ENCODE assay signal across 1 cellular context in genomic region chr7:138151731-138152577, GRCh38.
TF ChIP-seq lines count a peak whose summit lies in the region.

No MANE protein-coding gene starts in this region.

TF ChIP-seq in HepG2, 621 proteins besides CTCF, POLR2A, EP300 and RAD21 (continued from another document and continues in another):
- peak; percentile 29; the same call in 1 of the 2 replicates for TF ChIP-seq TFE3 (CRISPR knock-in tag; IDR thresholded peaks at IDR 0.05)
- 0 out of 2 replicates have a peak, but pooled peaks have one; percentile 41 for TF ChIP-seq KAT8 (CRISPR knock-in tag; IDR thresholded peaks at IDR 0.05)
- TF ChIP-seq ZUFSP (CRISPR knock-in tag; IDR thresholded peaks at IDR 0.05; ENCODE audit: borderline replicate concordance): no peak
- no peak for TF ChIP-seq ZNF383 (CRISPR knock-in tag; IDR thresholded peaks at IDR 0.05; ENCODE audit: borderline replicate concordance)
- no peak for TF ChIP-seq KDM4B (CRISPR knock-in tag; IDR thresholded peaks at IDR 0.05)
- TF ChIP-seq ZNF891 (CRISPR knock-in tag; IDR thresholded peaks at IDR 0.05): no peak
- TF ChIP-seq FOXJ3 (CRISPR knock-in tag; IDR thresholded peaks at IDR 0.05; ENCODE audit: borderline replicate concordance): peak; percentile 58; the same call in 1 of the 2 replicates
- TF ChIP-seq ZNF704 (CRISPR knock-in tag; IDR thresholded peaks at IDR 0.05; ENCODE audit: borderline replicate concordance): no peak
- TF ChIP-seq NR2F6 (IDR thresholded peaks at IDR 0.05): peak; percentile 96
- peak; percentile 94 for TF ChIP-seq NR2F6 (CRISPR knock-in tag; IDR thresholded peaks at IDR 0.05)
- no peak for TF ChIP-seq ZNF138 (CRISPR knock-in tag; IDR thresholded peaks at IDR 0.05; ENCODE audit: low read depth)
- peak; percentile 80 for TF ChIP-seq MIXL1 (CRISPR knock-in tag; IDR thresholded peaks at IDR 0.05)
- TF ChIP-seq HOXA3 (CRISPR knock-in tag; IDR thresholded peaks at IDR 0.05): peak; percentile 58; the same call in 1 of the 2 replicates
- no peak for TF ChIP-seq GTF3A (CRISPR knock-in tag; conservative IDR thresholded peaks at IDR 0.05)
- TF ChIP-seq RXRB (CRISPR knock-in tag; IDR thresholded peaks at IDR 0.05; ENCODE audit: borderline replicate concordance): peak; percentile 77
- peak; percentile 77 for TF ChIP-seq GATAD2A (CRISPR knock-in tag; IDR thresholded peaks at IDR 0.05)
- TF ChIP-seq JUN (CRISPR knock-in tag; IDR thresholded peaks at IDR 0.05): 0 out of 2 replicates have a peak, but pooled peaks have one; percentile 25
- TF ChIP-seq ARID5B (CRISPR knock-in tag; IDR thresholded peaks at IDR 0.05): peak; percentile 89
- 0 out of 2 replicates have a peak, but pooled peaks have one; percentile 79 for TF ChIP-seq ZNF569 (CRISPR knock-in tag; IDR thresholded peaks at IDR 0.05; ENCODE audit: borderline replicate concordance)
- no peak for TF ChIP-seq ZNF574 (CRISPR knock-in tag; IDR thresholded peaks at IDR 0.05)
- TF ChIP-seq ZBTB40 (IDR thresholded peaks at IDR 0.05): no peak
- no peak; the same call in 1 of the 2 replicates for TF ChIP-seq ZBTB40 (CRISPR knock-in tag; IDR thresholded peaks at IDR 0.05)
- 0 out of 2 replicates have a peak, but pooled peaks have one; percentile 45 for TF ChIP-seq BCL6 (CRISPR knock-in tag; IDR thresholded peaks at IDR 0.05)
- no peak for TF ChIP-seq NFYB (CRISPR knock-in tag; IDR thresholded peaks at IDR 0.05)
- peak; percentile 6; the same call in 1 of the 2 replicates for TF ChIP-seq STAG1 (CRISPR knock-in tag; IDR thresholded peaks at IDR 0.05)
- TF ChIP-seq ZGPAT (CRISPR knock-in tag; IDR thresholded peaks at IDR 0.05): peak; percentile 75
- peak; percentile 50; the same call in 1 of the 2 replicates for TF ChIP-seq ZNF747 (CRISPR knock-in tag; IDR thresholded peaks at IDR 0.05; ENCODE audit: borderline replicate concordance)
- TF ChIP-seq ZNF550 (CRISPR knock-in tag; IDR thresholded peaks at IDR 0.05; ENCODE audit: borderline replicate concordance): no peak
- TF ChIP-seq ZNF772 (CRISPR knock-in tag; IDR thresholded peaks at IDR 0.05): peak; percentile 58; the same call in 1 of the 2 replicates
- TF ChIP-seq PITX1 (CRISPR knock-in tag; IDR thresholded peaks at IDR 0.05): peak; percentile 78; the same call in 1 of the 2 replicates
- no peak for TF ChIP-seq CREBL2 (CRISPR knock-in tag; IDR thresholded peaks at IDR 0.05; ENCODE audit: borderline replicate concordance)
- TF ChIP-seq TAF15 (IDR thresholded peaks at IDR 0.05; ENCODE audit: low read depth, low read length, poor library complexity, severe bottlenecking): no peak
- peak; percentile 40; the same call in 1 of the 2 replicates for TF ChIP-seq ARNT2 (CRISPR knock-in tag; IDR thresholded peaks at IDR 0.05; ENCODE audit: low read depth)
- TF ChIP-seq POLR2AphosphoS2 (IDR thresholded peaks at IDR 0.05; ENCODE audit: low read depth, low read length): no peak
